ENCODE assay signal across 4 cellular contexts in the genomic region with DNA sequence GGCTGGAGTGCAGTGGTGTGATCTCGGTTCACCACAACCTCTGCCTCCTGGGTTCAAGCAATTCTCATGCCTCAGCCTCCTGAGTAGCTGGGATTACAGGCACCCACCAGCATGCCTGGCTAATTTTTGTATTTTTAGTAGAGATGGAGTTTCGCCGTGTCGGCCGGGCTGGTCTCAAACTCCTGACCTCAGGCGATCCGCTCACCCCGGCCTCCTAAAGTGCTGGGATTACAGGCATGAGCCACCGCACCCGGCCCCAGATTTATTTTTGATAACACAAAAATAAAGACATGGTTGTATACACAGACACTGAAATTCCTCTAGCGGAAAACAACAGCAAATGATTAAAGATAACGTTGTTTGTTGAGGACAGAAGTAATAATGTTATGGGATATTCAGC. TPM values are rescaled to one million over a fixed set of nuclear protein-coding genes. Genes with fewer than 3 reads are reported as not detected.
"Had no signal": no experiment of that assay in that cellular context is flagged by ENCODE, and none has a peak within 500 bp of the region (broad histone marks: within the 10 kb centered on the region; RNA-seq: fewer than 3 reads in every experiment).

No MANE protein-coding gene starts in this region.

RNA-seq across cellular contexts. Expression of a gene that starts 34.1 kb away (rescaled TPM):
- total RNA-seq: left lobe of liver; lung microvascular endothelial cell; naive thymus-derived CD4-positive, alpha-beta T cell; natural killer cell treated with Interleukin-12 subunit alpha and Interleukin-12 subunit beta and Interleukin-15 and Interleukin-18, amount 100 ng/mL, for 72 hours had no signal
